ENCODE assay signal across 15 cellular contexts in the genomic region with DNA sequence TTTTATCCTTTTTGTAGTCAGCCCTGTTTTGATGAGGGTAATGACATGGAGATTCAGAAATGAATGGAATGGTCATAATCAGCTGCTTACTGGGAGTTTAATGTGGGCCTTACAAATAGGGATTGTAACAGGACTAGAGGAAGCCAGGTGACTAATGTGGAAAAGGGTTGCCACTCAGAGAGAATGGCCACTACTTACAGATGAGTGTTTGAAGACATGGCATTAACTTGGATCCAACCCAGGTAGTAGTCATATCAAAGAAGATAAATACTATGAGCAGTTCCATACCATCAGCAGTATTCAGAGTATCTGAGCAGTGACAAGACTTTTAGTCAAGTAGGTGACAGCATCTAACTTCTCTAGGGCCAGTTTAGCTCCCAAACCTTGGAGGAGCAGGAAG.
DNase-seq lines count a peak whose midpoint lies in the region; ATAC-seq and TF ChIP-seq lines count a peak whose summit lies in the region.
"Had no signal": no experiment of that assay in that cellular context is flagged by ENCODE, and none has a peak within 500 bp of the region (broad histone marks: within the 10 kb centered on the region; RNA-seq: fewer than 3 reads in every experiment).

No MANE protein-coding gene starts in this region.

- H3K4me3 ChIP-seq in IMR-90 (ENCODE audit: insufficient read depth, low read depth, low read length) (no peak overlapping the region), neural progenitor cell (no peak overlapping the region)
- H3K4me3 ChIP-seq in effector memory CD4-positive, alpha-beta T cell (ENCODE audit: insufficient read depth, low read depth, low read length, poor library complexity, severe bottlenecking), result no peak overlapping the region
- H3K4me3 ChIP-seq: transverse colon had no signal

- no peak overlapping the region for H3K4ac ChIP-seq in IMR-90 (ENCODE audit: low read depth, low read length)

- POLR2A ChIA-PET in IMR-90 (lab: Charles Lee; ENCODE audit: unreplicated experiment), result no interaction called here

- H3K9me3 Mint-ChIP-seq in T-helper 2 cell treated with Interferon-gamma antibody and Interleukin-4, amounts not matched to agents 5 μg/mL and 100 μg/mL, for 36 hours, result peaks cover 14% of the 10 kb centered on the region
- peaks cover 0 to 5% (median 0%) of the 10 kb centered on the region in 7 donors for H3K9me3 Mint-ChIP-seq in naive B cell
- peaks cover 12% of the 10 kb centered on the region for H3K9me3 Mint-ChIP-seq in neural progenitor cell
- H3K9me3 Mint-ChIP-seq: H9 had no signal

- no peak overlapping the region for H2BK120ac ChIP-seq in IMR-90 (ENCODE audit: low read depth, low read length)

- H2BK20ac ChIP-seq in IMR-90 (ENCODE audit: low read depth, low read length), result no peak overlapping the region

- in situ Hi-C loops in IMR-90 (cut with MboI; ENCODE audit: low sequenced_read_pairs), result no loop called here

- H3K27me3 Mint-ChIP-seq in T-helper 2 cell treated with Interferon-gamma antibody and Interleukin-4, amounts not matched to agents 5 μg/mL and 100 μg/mL, for 36 hours (ENCODE audit: low read depth), result no peaks in the 10 kb centered on the region
- H3K27me3 Mint-ChIP-seq in naive B cell (no peaks in the 10 kb centered on the region), neural progenitor cell (ENCODE audit: insufficient read depth, low read depth) (no peaks in the 10 kb centered on the region)

- TF ChIP-seq RAD21 in IMR-90 (IDR thresholded peaks at IDR 0.05; ENCODE audit: low read length), result no peak

- H3K79me1 ChIP-seq in IMR-90 (ENCODE audit: low read depth in 1 of 2, low read length in 2 of 2), result peaks cover 27 to 67% of the 10 kb centered on the region in 2 experiments

- H3K27ac ChIP-seq in IMR-90 (ENCODE audit: insufficient read depth, low read length), result no peak overlapping the region
- no peak overlapping the region for H3K27ac ChIP-seq in neural progenitor cell
- H3K27ac ChIP-seq in effector memory CD4-positive, alpha-beta T cell (ENCODE audit: insufficient read depth, low read length, poor library complexity, severe bottlenecking), result no peak overlapping the region
- H3K27ac ChIP-seq: transverse colon had no signal

- no peak overlapping the region for H3K18ac ChIP-seq in IMR-90 (ENCODE audit: low read depth, low read length)

- peaks cover 3% of the 10 kb centered on the region; the same call in 1 of the 2 replicates for H3K9me3 ChIP-seq in IMR-90 (ENCODE audit: control insufficient read depth, insufficient read depth, low read length)
- H3K9me3 ChIP-seq in neural progenitor cell (ENCODE audit: low read depth), result no peaks in the 10 kb centered on the region
- H3K9me3 ChIP-seq in effector memory CD4-positive, alpha-beta T cell (ENCODE audit: control insufficient read depth, low read length), result no peaks in the 10 kb centered on the region
- H3K9me3 ChIP-seq: transverse colon had no signal

- no peak overlapping the region for H4K5ac ChIP-seq in IMR-90 (ENCODE audit: low read depth, low read length)

- dilution Hi-C loops in IMR-90 (cut with HindIII; ENCODE audit: low sequenced_read_pairs, unreplicated experiment), result no loop called here

- H2AFZ ChIP-seq in IMR-90 (replicated peaks; ENCODE audit: low read length, poor library complexity) (no peak overlapping the region), neural progenitor cell (replicated peaks) (no peak overlapping the region)

- no peak for TF ChIP-seq CTCF in IMR-90 (conservative IDR thresholded peaks at IDR 0.05; ENCODE audit: low read depth, low read length)
- TF ChIP-seq CTCF in neural progenitor cell (IDR thresholded peaks at IDR 0.05), result no peak

- H3K4me3 Mint-ChIP-seq in T-helper 2 cell treated with Interferon-gamma antibody and Interleukin-4, amounts not matched to agents 5 μg/mL and 100 μg/mL, for 36 hours, result no peak overlapping the region
- no peak overlapping the region for H3K4me3 Mint-ChIP-seq in naive B cell
- H3K4me3 Mint-ChIP-seq in neural progenitor cell, result no peak overlapping the region
- H3K4me3 Mint-ChIP-seq: H9 had no signal

- H3K4me1 Mint-ChIP-seq in T-helper 2 cell treated with Interferon-gamma antibody and Interleukin-4, amounts not matched to agents 5 μg/mL and 100 μg/mL, for 36 hours (ENCODE audit: low read depth), result peaks cover 38% of the 10 kb centered on the region
- H3K4me1 Mint-ChIP-seq in naive B cell (peaks cover 18 to 25% (median 24%) of the 10 kb centered on the region in 3 donors), neural progenitor cell (no peaks in the 10 kb centered on the region)
- H3K4me1 Mint-ChIP-seq: H9 had no signal

- H3K14ac ChIP-seq in IMR-90 (replicated peaks; ENCODE audit: low read depth, low read length), result no peak overlapping the region

- peaks cover 6% of the 10 kb centered on the region for H3K9me1 ChIP-seq in IMR-90 (ENCODE audit: insufficient read depth, low read length)

- H3K4me1 ChIP-seq in IMR-90 (ENCODE audit: control insufficient read depth, insufficient read depth, low read length) (peaks cover 3% of the 10 kb centered on the region; the same call in 1 of the 2 replicates), neural progenitor cell (no peaks in the 10 kb centered on the region)
- peaks cover 9% of the 10 kb centered on the region for H3K4me1 ChIP-seq in effector memory CD4-positive, alpha-beta T cell (ENCODE audit: control insufficient read depth, insufficient read depth, low read length, poor library complexity, severe bottlenecking)

- intact Hi-C loops in IMR-90 (cut with micrococcal nuclease), result no loop called here

- H3K27ac Mint-ChIP-seq in T-helper 2 cell treated with Interferon-gamma antibody and Interleukin-4, amounts not matched to agents 5 μg/mL and 100 μg/mL, for 36 hours, result peak overlapping the region; percentile 21
- H3K27ac Mint-ChIP-seq in naive B cell (peak overlapping the region; percentile 18 to 75 (median 58)), neural progenitor cell (no peak overlapping the region)

- no peaks in the 10 kb centered on the region for H3F3A ChIP-seq in neural progenitor cell (ENCODE audit: low read depth)

- H3K36me3 ChIP-seq in IMR-90 (ENCODE audit: control insufficient read depth, insufficient read depth, low read length), result peaks cover 24% of the 10 kb centered on the region
- no peaks in the 10 kb centered on the region for H3K36me3 ChIP-seq in neural progenitor cell
- H3K36me3 ChIP-seq in effector memory CD4-positive, alpha-beta T cell (ENCODE audit: control insufficient read depth, insufficient read depth, low read length), result peaks cover 67% of the 10 kb centered on the region

- H2AK9ac ChIP-seq in IMR-90 (replicated peaks; ENCODE audit: low read depth, low read length, poor library complexity), result no peak overlapping the region

- no peak overlapping the region for H3K56ac ChIP-seq in IMR-90 (ENCODE audit: extremely low read depth, insufficient read depth, low read length)

- H3K4me2 ChIP-seq in IMR-90 (ENCODE audit: low read depth, low read length), result no peak overlapping the region
- no peak overlapping the region for H3K4me2 ChIP-seq in neural progenitor cell

- peaks cover 69% of the 10 kb centered on the region for H3K36me3 Mint-ChIP-seq in T-helper 2 cell treated with Interferon-gamma antibody and Interleukin-4, amounts not matched to agents 5 μg/mL and 100 μg/mL, for 36 hours (ENCODE audit: low read depth)
- H3K36me3 Mint-ChIP-seq in naive B cell (peaks cover 34 to 36% of the 10 kb centered on the region in 2 donors), neural progenitor cell (peaks cover 36% of the 10 kb centered on the region)

- no peak for TF ChIP-seq POLR2A in IMR-90 (IDR thresholded peaks at IDR 0.05; ENCODE audit: low read depth, low read length)

- no peak overlapping the region for H4K91ac ChIP-seq in IMR-90 (ENCODE audit: insufficient read depth, low read depth, low read length)

- BruUV-seq in IMR-90 (replicated peaks; lab: Mats Ljungman, UMichigan), result no TSS peak

- no peak overlapping the region for H4K8ac ChIP-seq in IMR-90 (ENCODE audit: low read depth in 2 of 2, low read length in 2 of 2)

- H2BK15ac ChIP-seq in IMR-90 (ENCODE audit: low read depth, low read length), result no peak overlapping the region

- H3K27me3 ChIP-seq in IMR-90 (ENCODE audit: control insufficient read depth, insufficient read depth, low read length), result no peaks in the 10 kb centered on the region
- no peaks in the 10 kb centered on the region for H3K27me3 ChIP-seq in neural progenitor cell
- no peaks in the 10 kb centered on the region for H3K27me3 ChIP-seq in effector memory CD4-positive, alpha-beta T cell (replicated peaks; ENCODE audit: control insufficient read depth, insufficient read depth, low read length, poor library complexity, severe bottlenecking)
- H3K27me3 ChIP-seq: transverse colon had no signal

- DNase-seq in T-helper 2 cell treated with Interferon-gamma antibody and Interleukin-4, amounts not matched to agents 5 μg/mL and 100 μg/mL, for 36 hours (ENCODE audit: low spot score), result no peak
- DNase-seq in T-helper 2 cell, result no peak
- DNase-seq in IMR-90, result peak; percentile 46
- DNase-seq in astrocyte of the hippocampus (ENCODE audit: low read depth, low spot score), result peak; percentile 46
- no peak for DNase-seq in naive B cell
- no peak for DNase-seq in neural progenitor cell (ENCODE audit: low spot score)
- no peak for DNase-seq in stimulated activated CD4-positive, alpha-beta T cell treated with anti-CD3 and anti-CD28 coated beads, Interleukin-12 subunit alpha, Interleukin-12 subunit beta, amount 100 ng/mL, for 4 hours
- no peak for DNase-seq in effector memory CD4-positive, alpha-beta T cell
- DNase-seq: activated CD4-positive, alpha-beta T cell treated with anti-CD3 and anti-CD28 coated beads, Interleukin-2, amount 50 U/mL, for 1 hour; amniotic stem cell; COR-L47; H9; left colon; NCI-H2081; transverse colon had no signal

- no peak overlapping the region; the same call in 1 of the 2 replicates for H3K23ac ChIP-seq in IMR-90 (ENCODE audit: low read depth, low read length)

- CTCF ChIA-PET in IMR-90 (lab: Yijun Ruan, JAX), result no interaction called here

- no peak overlapping the region for H2AK5ac ChIP-seq in IMR-90 (ENCODE audit: low read depth, low read length)

- no peaks in the 10 kb centered on the region for H3K79me2 ChIP-seq in neural progenitor cell (ENCODE audit: low read depth)

- peak overlapping the region; percentile 30 for H2BK5ac ChIP-seq in IMR-90 (ENCODE audit: low read depth, low read length, poor library complexity, severe bottlenecking)

- ATAC-seq in IMR-90 (ENCODE audit: low read depth), result peak; percentile 42
- no peak for ATAC-seq in naive B cell (ENCODE audit: low read depth in 2 of 2)
- ATAC-seq: left colon had no signal

- H3K9ac ChIP-seq in IMR-90 (ENCODE audit: low read depth, low read length) (no peak overlapping the region), neural progenitor cell (no peak overlapping the region)

- H4K20me1 ChIP-seq in IMR-90 (ENCODE audit: insufficient read depth, low read length), result peaks cover 28% of the 10 kb centered on the region; the same call in 1 of the 2 replicates
- no peaks in the 10 kb centered on the region for H4K20me1 ChIP-seq in neural progenitor cell (ENCODE audit: low read depth)

TF ChIP-seq in IMR-90, 13 proteins besides CTCF, POLR2A, EP300 and RAD21 (continues in another document):
- no peak for TF ChIP-seq FOS (IDR thresholded peaks at IDR 0.05; ENCODE audit: low read depth, low read length)
- TF ChIP-seq CHD1 (IDR thresholded peaks at IDR 0.05; ENCODE audit: low read depth, low read length), result no peak
- no peak for TF ChIP-seq NFE2L2 (IDR thresholded peaks at IDR 0.05; ENCODE audit: low read depth, low read length)

Comparison
In these comparisons a context has a peak if more than half of its experiments do, and no peak if none do; other contexts are left out.
1. DNase-seq: peak in IMR-90 (single experiment) and astrocyte of the hippocampus (single experiment); none in T-helper 2 cell treated with Interferon-gamma antibody and Interleukin-4, amounts not matched to agents 5 μg/mL and 100 μg/mL, for 36 hours (single experiment), T-helper 2 cell (0 of 5), naive B cell (single experiment), neural progenitor cell (single experiment), stimulated activated CD4-positive, alpha-beta T cell treated with anti-CD3 and anti-CD28 coated beads, Interleukin-12 subunit alpha, Interleukin-12 subunit beta, amount 100 ng/mL, for 4 hours (single experiment) and effector memory CD4-positive, alpha-beta T cell (0 of 3).